In the genomic region with DNA sequence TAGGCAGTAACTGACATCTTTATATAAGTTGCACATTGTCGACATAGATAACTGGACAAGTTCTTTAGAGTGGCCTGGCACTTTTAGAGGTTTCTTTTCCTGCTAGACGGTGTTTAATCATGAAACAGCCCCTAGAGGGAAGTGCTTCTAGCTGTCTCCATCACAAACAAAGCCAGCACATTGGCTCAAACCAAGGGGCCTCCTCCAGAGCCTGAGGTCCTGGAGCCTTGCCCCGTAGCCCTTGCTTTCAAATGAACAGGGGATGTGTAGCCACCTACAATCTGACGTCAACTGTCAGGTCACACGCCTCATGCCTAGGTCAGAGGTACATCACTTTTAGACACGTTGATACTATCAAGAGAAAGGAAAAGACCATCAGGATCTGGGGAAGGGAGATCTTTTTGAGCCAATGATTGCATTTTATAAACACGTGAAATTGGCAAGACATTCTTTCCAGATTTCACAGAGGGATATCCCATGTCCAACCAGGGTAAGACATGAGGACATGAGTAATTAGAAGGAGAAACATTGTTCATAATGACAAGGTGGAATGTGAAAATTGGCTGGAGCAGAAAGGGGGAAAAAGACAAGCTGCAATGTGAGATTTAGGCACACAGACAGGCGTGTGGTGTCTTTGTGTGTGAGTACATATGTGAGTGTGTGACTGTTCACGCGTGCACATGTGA, we compare ENCODE assay signal across 19 cellular contexts.
"Had no signal": no experiment of that assay in that cellular context is flagged by ENCODE, and none has a peak within 500 bp of the region (broad histone marks: within the 10 kb centered on the region; RNA-seq: fewer than 3 reads in every experiment).

No MANE protein-coding gene starts in this region.

- H3K27ac ChIP-seq: right lobe of liver, thyroid gland had no signal

- H3K36me3 ChIP-seq: right lobe of liver, thyroid gland had no signal

- H3K4me1 ChIP-seq: right lobe of liver had no signal

- H3K27me3 ChIP-seq: right lobe of liver, thyroid gland had no signal

- H3K9me3 ChIP-seq: right lobe of liver, SK-N-SH, thyroid gland had no signal

- DNase-seq: activated B cell treated with CpG ODN at 0.5 μM for 24 hours; activated CD4-positive, alpha-beta memory T cell treated with anti-CD3 and anti-CD28 coated beads, Interleukin-2, amount 10 ng/mL, durations not matched to agents 7 days and 5 days; activated CD4-positive, alpha-beta T cell treated with anti-CD3 and anti-CD28 coated beads for 4 hours; activated CD8-positive, alpha-beta memory T cell treated with anti-CD3 and anti-CD28 coated beads, Interleukin-2, amount 10 ng/mL, durations not matched to agents 7 days and 5 days; activated naive CD4-positive, alpha-beta T cell treated with anti-CD3 and anti-CD28 coated beads, Interleukin-2, amount 10 ng/mL, durations not matched to agents 7 days and 5 days; activated naive CD8-positive, alpha-beta T cell treated with anti-CD3 and anti-CD28 coated beads, Interleukin-2, amount 50 U/mL, for 24 hours; activated T-cell treated with anti-CD3 and anti-CD28 coated beads, Interleukin-2, amount 50 U/mL, for 1 hour; anterior cingulate cortex; cerebellar nuclear complex; effector CD4-positive, alpha-beta T cell; hippocampal formation; left colon; mammary epithelial cell; right lobe of liver; SK-N-SH; stimulated activated CD4-positive, alpha-beta T cell treated with anti-CD3 and anti-CD28 coated beads, Interleukin-4, amount 100 ng/mL, for 4 hours; stimulated activated naive CD4-positive, alpha-beta T cell; thyroid gland had no signal

- H3K4me3 ChIP-seq: right lobe of liver, thyroid gland had no signal

- ATAC-seq: activated CD8-positive, alpha-beta memory T cell treated with anti-CD3 and anti-CD28 coated beads, Interleukin-2, amount 10 ng/mL, durations not matched to agents 7 days and 5 days; activated naive CD8-positive, alpha-beta T cell treated with anti-CD3 and anti-CD28 coated beads, Interleukin-2, amount 50 U/mL, for 24 hours; esophagus mucosa; left colon; right lobe of liver had no signal
